24 cellular contexts compared by ENCODE assay signal in the genomic region with DNA sequence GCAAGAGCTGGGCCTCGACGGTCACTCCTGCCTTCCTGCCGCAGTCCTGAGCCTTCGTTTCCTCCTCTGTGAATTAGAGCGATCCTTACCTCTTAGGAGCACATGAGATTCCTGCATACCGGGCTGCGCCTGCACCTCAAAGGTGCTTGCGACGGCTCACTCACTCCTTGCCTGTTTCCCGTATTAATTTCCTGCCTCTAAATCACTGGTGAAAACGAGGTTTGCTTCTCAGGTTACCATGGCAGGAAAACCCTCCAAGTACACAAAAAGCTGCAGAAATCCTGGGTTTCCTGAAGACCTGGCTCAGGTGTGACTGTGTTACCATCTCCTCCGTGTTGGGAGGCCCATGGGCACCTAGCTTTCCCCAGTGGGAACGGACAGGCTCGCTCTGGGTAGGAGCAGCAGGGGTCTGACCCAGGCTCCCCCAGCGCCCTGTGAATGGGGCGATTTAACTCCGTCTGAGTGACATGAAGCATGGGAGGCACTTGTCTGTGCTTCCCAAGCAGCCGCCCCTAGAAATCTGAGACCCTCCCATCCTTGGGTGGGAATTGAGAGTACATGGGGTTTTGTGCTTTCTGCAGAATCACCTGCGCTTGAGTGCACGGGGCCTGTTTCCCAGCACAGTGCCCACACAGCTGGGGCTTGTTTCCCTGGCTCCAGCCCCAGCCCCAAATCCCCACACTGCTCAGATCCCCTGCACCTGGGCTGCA.
"Had no signal": no experiment of that assay in that cellular context is flagged by ENCODE, and none has a peak within 500 bp of the region (broad histone marks: within the 10 kb centered on the region; RNA-seq: fewer than 3 reads in every experiment).

No MANE protein-coding gene starts in this region.

- H3K4me3 Mint-ChIP-seq: mesothelial cell of epicardium; natural killer cell; stimulated activated naive B cell treated with anti-CD40 and anti-IgM and Interleukin-4, amounts not matched to agents 10 μg/mL and 1 μg/mL and 100 μg/mL, for 72 hours had no signal

- FAIRE-seq: frontal cortex, islet of Langerhans had no signal

- H3K27me3 ChIP-seq: dorsolateral prefrontal cortex had no signal

- H3K27ac Mint-ChIP-seq: mesothelial cell of epicardium; natural killer cell; stimulated activated naive B cell treated with anti-CD40 and anti-IgM and Interleukin-4, amounts not matched to agents 10 μg/mL and 1 μg/mL and 100 μg/mL, for 72 hours had no signal

- H3K27ac ChIP-seq: dorsolateral prefrontal cortex, heart right ventricle, psoas muscle, spleen, stomach, thoracic aorta had no signal

- H3K9me3 ChIP-seq: heart right ventricle, psoas muscle, spleen, stomach, thoracic aorta had no signal

- ATAC-seq: esophagus mucosa; heart right ventricle; left lobe of liver; natural killer cell; psoas muscle; sciatic nerve; stimulated activated naive B cell treated with anti-CD40 and anti-IgM and Interleukin-4, amounts not matched to agents 10 μg/mL and 1 μg/mL and 100 μg/mL, for 72 hours had no signal

- H3K4me1 Mint-ChIP-seq: mesothelial cell of epicardium; natural killer cell; stimulated activated naive B cell treated with anti-CD40 and anti-IgM and Interleukin-4, amounts not matched to agents 10 μg/mL and 1 μg/mL and 100 μg/mL, for 72 hours had no signal

- DNase-seq: cortex of kidney; dorsolateral prefrontal cortex; effector CD8-positive, alpha-beta T cell; heart right ventricle; hypothalamus; kidney glomerular epithelial cell; natural killer cell; psoas muscle; retina; spleen; stimulated activated CD4-positive, alpha-beta T cell treated with anti-CD3 and anti-CD28 coated beads, Interleukin-15, amount 100 ng/mL, for 24 hours; stimulated activated CD4-positive, alpha-beta T cell treated with anti-CD3 and anti-CD28 coated beads, Interleukin-1b, Interleukin-23, amount 100 ng/mL, for 48 hours; stimulated activated CD4-positive, alpha-beta T cell treated with anti-CD3 and anti-CD28 coated beads, Interleukin-4, amount 100 ng/mL, for 4 hours; stimulated activated naive B cell treated with anti-CD40 and anti-IgM and Interleukin-4, amounts not matched to agents 10 μg/mL and 1 μg/mL and 100 μg/mL, for 72 hours; stomach; substantia nigra; trophoblast cell had no signal

- H3K4me3 ChIP-seq: dorsolateral prefrontal cortex, heart right ventricle, psoas muscle, spleen, stomach, thoracic aorta had no signal

- H3K4me1 ChIP-seq: heart right ventricle, psoas muscle, spleen, stomach had no signal

- H3K36me3 ChIP-seq: heart right ventricle, spleen, stomach, thoracic aorta had no signal

- H3K9me3 Mint-ChIP-seq: mesothelial cell of epicardium; natural killer cell; stimulated activated naive B cell treated with anti-CD40 and anti-IgM and Interleukin-4, amounts not matched to agents 10 μg/mL and 1 μg/mL and 100 μg/mL, for 72 hours had no signal

- H3K36me3 Mint-ChIP-seq: mesothelial cell of epicardium; natural killer cell; stimulated activated naive B cell treated with anti-CD40 and anti-IgM and Interleukin-4, amounts not matched to agents 10 μg/mL and 1 μg/mL and 100 μg/mL, for 72 hours had no signal
